11 cellular contexts compared by ENCODE assay signal in the genomic region with DNA sequence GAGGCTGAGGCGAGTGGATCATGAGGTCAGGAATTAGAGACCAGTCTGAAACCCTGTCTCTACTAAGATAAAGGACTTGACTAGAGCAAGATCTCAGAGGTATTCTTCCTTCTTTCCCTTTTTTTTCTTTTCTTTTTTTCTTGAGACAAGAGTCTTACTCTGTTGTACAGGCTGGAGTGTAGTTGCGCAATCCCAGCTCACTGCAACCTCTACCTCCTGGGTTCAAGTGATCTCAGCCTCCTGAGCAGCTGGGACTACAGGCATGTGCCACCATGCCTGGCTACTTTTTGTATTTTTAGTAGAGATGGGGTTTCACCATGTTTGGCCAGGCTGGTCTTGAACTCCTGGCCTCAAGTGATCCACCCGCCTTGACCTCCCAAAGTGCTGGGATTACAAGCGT. TPM values are rescaled to one million over a fixed set of nuclear protein-coding genes. Genes with fewer than 3 reads are reported as not detected.
"Had no signal": no experiment of that assay in that cellular context is flagged by ENCODE, and none has a peak within 500 bp of the region (broad histone marks: within the 10 kb centered on the region; RNA-seq: fewer than 3 reads in every experiment).

No MANE protein-coding gene starts in this region.

RNA-seq across cellular contexts. Expression of a gene that starts 37.0 kb away (rescaled TPM):
- total RNA-seq: naive thymus-derived CD8-positive, alpha-beta T cell; natural killer cell treated with Interleukin-12 subunit alpha and Interleukin-12 subunit beta and Interleukin-15 and Interleukin-18, amount 100 ng/mL, for 72 hours; neural crest cell; omental fat pad; osteocyte; pancreas; posterior vena cava; pulmonary artery endothelial cell; spleen; transverse colon; upper lobe of right lung had no signal
- polyA plus RNA-seq: naive thymus-derived CD8-positive, alpha-beta T cell had no signal
